ENCODE assay signal across 8 cellular contexts in genomic region chr14:74019743-74020142, GRCh38. TPM values are rescaled to one million over a fixed set of nuclear protein-coding genes. Genes with fewer than 3 reads are reported as not detected.
A peak's percentile ranks its signal among the peaks of the same experiment; 100 is the strongest.
DNase-seq lines count a peak whose midpoint lies in the region; ATAC-seq lines count a peak whose summit lies in the region.

No MANE protein-coding gene starts in this region.

- H3K27me3 ChIP-seq in esophagus (ENCODE audit: control insufficient read depth in 1 of 2, insufficient read depth in 2 of 2, low read length in 2 of 2): no peaks in the 10 kb centered on the region
- H3K27me3 ChIP-seq in neuron (ENCODE audit: insufficient read depth, low read length): no peaks in the 10 kb centered on the region

- H3K27ac ChIP-seq in esophagus (ENCODE audit: low read depth in 2 of 2, low read length in 1 of 2): peak overlapping the region; percentile 87

- H3K4me3 ChIP-seq in esophagus (ENCODE audit: low read depth in 1 of 2, low read length in 2 of 2): peak overlapping the region in 1 of 2 donors; percentile 63
- peak overlapping the region; percentile 71 for H3K4me3 ChIP-seq in neuron (ENCODE audit: low read length)

- no peak for ATAC-seq in HG03342 (IDR thresholded peaks at IDR 0.05; ENCODE audit: unreplicated experiment)
- no peak for ATAC-seq in GM21390 (IDR thresholded peaks at IDR 0.05; ENCODE audit: unreplicated experiment)

- H2AFZ ChIP-seq in neuron (ENCODE audit: low read depth, low read length): peak overlapping the region; percentile 77

- 17 to 41% methylated on average over 3 of the region's 3 CpGs for WGBS in esophagus, 2 donors

- DNase-seq in EH (ENCODE audit: low read depth): peak; percentile 74
- DNase-seq in RPMI7951 (ENCODE audit: low read depth): peak; percentile 64
- no peak for DNase-seq in NCI-H510A (lab: John Stamatoyannopoulos, UW)
- no peak for DNase-seq in SIG-M5 treated with dmso at 0.1 percent for 504 hours (lab: John Stamatoyannopoulos, UW; ENCODE audit: unreplicated experiment)

- H3K9me3 ChIP-seq in esophagus (ENCODE audit: control insufficient read depth in 2 of 2, insufficient read depth in 1 of 2, low read depth in 1 of 2, low read length in 1 of 2) (no peaks in the 10 kb centered on the region), neuron (ENCODE audit: low read length) (no peaks in the 10 kb centered on the region)

- H3K36me3 ChIP-seq in esophagus (ENCODE audit: control insufficient read depth in 2 of 2, insufficient read depth in 2 of 2, low read length in 1 of 2) (no peaks in the 10 kb centered on the region), neuron (ENCODE audit: insufficient read depth, low read length) (no peaks in the 10 kb centered on the region)

- H3K4me1 ChIP-seq in esophagus (ENCODE audit: control insufficient read depth in 2 of 2, insufficient read depth in 2 of 2, low read length in 1 of 2): no peaks in the 10 kb centered on the region
- peaks cover 4% of the 10 kb centered on the region for H3K4me1 ChIP-seq in neuron (ENCODE audit: insufficient read depth, low read length)

RNA-seq across cellular contexts. Expression of gene BBOF1, which starts 0.6 kb away (rescaled TPM):
- 2.4 and 4.0 TPM in 2 replicates for total RNA-seq in RPMI7951 (2014; rRNA removed; shearing (Covaris generic))
- 1 to 10 TPM; 2.4 TPM for polyA plus RNA-seq in esophagus

RNA-seq across cellular contexts. Expression of gene ENTPD5, which starts 0.7 kb away (rescaled TPM):
- 6.4 and 6.5 TPM in 2 replicates for total RNA-seq in RPMI7951 (2014; rRNA removed; shearing (Covaris generic))
- 1 to 10 TPM; 8.1 to 8.3 TPM for polyA plus RNA-seq in esophagus

Comparison
In these comparisons a context has a peak if more than half of its experiments do, and no peak if none do; other contexts are left out.
1. DNase-seq: peak in EH (single experiment) and RPMI7951 (single experiment); none in NCI-H510A (single experiment) and SIG-M5 treated with dmso at 0.1 percent for 504 hours (single experiment).